9 cellular contexts compared by ENCODE assay signal in the genomic region with DNA sequence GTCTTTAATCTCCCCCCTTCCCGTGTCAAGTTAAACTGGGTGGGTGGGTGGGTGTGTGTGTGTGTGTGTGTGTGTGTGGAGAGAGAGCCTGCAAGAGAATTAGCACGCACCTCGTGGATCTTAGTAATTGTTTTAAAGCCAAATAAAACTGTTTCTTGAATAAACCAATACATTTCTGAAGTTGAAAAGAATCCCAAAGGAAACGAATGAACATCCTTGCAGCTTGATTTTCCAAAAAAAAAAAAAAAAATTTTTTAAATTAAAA. TPM values are rescaled to one million over a fixed set of nuclear protein-coding genes. Genes with fewer than 3 reads are reported as not detected.
A peak's percentile ranks its signal among the peaks of the same experiment; 100 is the strongest.
DNase-seq lines count a peak whose midpoint lies in the region; ATAC-seq, FAIRE-seq and TF ChIP-seq lines count a peak whose summit lies in the region.
"Had no signal": no experiment of that assay in that cellular context is flagged by ENCODE, and none has a peak within 500 bp of the region (broad histone marks: within the 10 kb centered on the region; RNA-seq: fewer than 3 reads in every experiment).

No MANE protein-coding gene starts in this region.

- H3K9me1 ChIP-seq in IMR-90 (ENCODE audit: insufficient read depth, low read length), result peaks cover 5% of the 10 kb centered on the region; the same call in 1 of the 2 replicates

- no peaks in the 10 kb centered on the region for H4K20me1 ChIP-seq in IMR-90 (ENCODE audit: insufficient read depth, low read length)

- POLR2A ChIA-PET in IMR-90 (lab: Charles Lee; ENCODE audit: unreplicated experiment), result interaction anchor here (0.6 to 0.9 kb wide), 4 partner anchors 10 to 737 kb away, joined by 3 to 9 read pairs (median 5); no protein-coding TSS in a partner anchor

- peak; percentile 30 for DNase-seq in IMR-90
- no peak for DNase-seq in brain microvascular endothelial cell
- DNase-seq in kidney, result no peak
- no peak for DNase-seq in UCSD-AML1 (lab: John Stamatoyannopoulos, UW; ENCODE audit: unreplicated experiment)
- no peak for DNase-seq in NCI-H524 treated with DMSO at 0.1 percent for 48 hours (lab: John Stamatoyannopoulos, UW)

- peak overlapping the region; percentile 97 for H3K27ac ChIP-seq in C4-2B
- H3K27ac ChIP-seq in IMR-90 (ENCODE audit: insufficient read depth, low read length), result peak overlapping the region; percentile 70
- H3K27ac ChIP-seq in brain microvascular endothelial cell, result peak overlapping the region; percentile 98
- peak overlapping the region in 1 of 2 donors; percentile 78 for H3K27ac ChIP-seq in kidney (ENCODE audit: low read depth in 2 of 2, low read length in 2 of 2)

- FAIRE-seq in kidney (lab: Jason Lieb, UNC), result no peak

- no TSS peak for BruUV-seq in IMR-90 (replicated peaks; lab: Mats Ljungman, UMichigan)

- H3K27me3 ChIP-seq in IMR-90 (ENCODE audit: control insufficient read depth, insufficient read depth, low read length) (no peaks in the 10 kb centered on the region), brain microvascular endothelial cell (replicated peaks) (no peaks in the 10 kb centered on the region), mucosa of stomach (ENCODE audit: control insufficient read depth, insufficient read depth, low read length) (no peaks in the 10 kb centered on the region)

- no peak overlapping the region for H3K23ac ChIP-seq in IMR-90 (ENCODE audit: low read depth, low read length)

- TF ChIP-seq RAD21 in IMR-90 (IDR thresholded peaks at IDR 0.05; ENCODE audit: low read length), result no peak

- dilution Hi-C loops in IMR-90 (cut with HindIII; ENCODE audit: low sequenced_read_pairs, unreplicated experiment), result no loop called here

- H2BK5ac ChIP-seq in IMR-90 (ENCODE audit: low read depth, low read length, poor library complexity, severe bottlenecking), result peak overlapping the region; percentile 66

- no peak for TF ChIP-seq CTCF in C4-2B (conservative IDR thresholded peaks at IDR 0.05)
- TF ChIP-seq CTCF in IMR-90 (conservative IDR thresholded peaks at IDR 0.05; ENCODE audit: low read depth, low read length), result no peak
- TF ChIP-seq CTCF in brain microvascular endothelial cell (IDR thresholded peaks at IDR 0.05; ENCODE audit: low read depth, low read length, missing control alignments), result no peak
- TF ChIP-seq CTCF in kidney (IDR thresholded peaks at IDR 0.05; ENCODE audit: borderline replicate concordance, extremely low read depth, insufficient read depth), result no peak

- H3K4me2 ChIP-seq in IMR-90 (ENCODE audit: low read depth, low read length), result peak overlapping the region; percentile 90

- H3K9ac ChIP-seq in IMR-90 (ENCODE audit: low read depth, low read length) (peak overlapping the region; percentile 75), mucosa of stomach (ENCODE audit: low read length) (peak overlapping the region; percentile 56), kidney (ENCODE audit: low read length in 2 of 2) (peak overlapping the region in 1 of 2 donors; percentile 5)

- H2AFZ ChIP-seq in IMR-90 (replicated peaks; ENCODE audit: low read length, poor library complexity), result no peak overlapping the region

- H2BK20ac ChIP-seq in IMR-90 (ENCODE audit: low read depth, low read length), result no peak overlapping the region

- in situ Hi-C loops in IMR-90 (cut with MboI; ENCODE audit: low sequenced_read_pairs), result no loop called here
- in situ Hi-C loops in brain microvascular endothelial cell (cut with HindIII; ENCODE audit: low pct_ligation_motif_present, low sequenced_read_pairs), result no loop called here

- H2BK120ac ChIP-seq in IMR-90 (ENCODE audit: low read depth, low read length), result no peak overlapping the region

- H3K14ac ChIP-seq in IMR-90 (replicated peaks; ENCODE audit: low read depth, low read length), result no peak overlapping the region

- H3K4me1 ChIP-seq in IMR-90 (ENCODE audit: control insufficient read depth, insufficient read depth, low read length) (peaks cover 5% of the 10 kb centered on the region), mucosa of stomach (ENCODE audit: control insufficient read depth, insufficient read depth, low read length) (no peaks in the 10 kb centered on the region), kidney (ENCODE audit: control insufficient read depth in 1 of 2, insufficient read depth in 1 of 2, low read depth in 1 of 2, low read length in 2 of 2) (peaks cover 3 to 13% of the 10 kb centered on the region in 2 donors)

- H3K18ac ChIP-seq in IMR-90 (ENCODE audit: low read depth, low read length), result peak overlapping the region; percentile 24; the same call in 1 of the 2 replicates

- H3K4me3 ChIP-seq in IMR-90 (ENCODE audit: insufficient read depth, low read depth, low read length), result peak overlapping the region; percentile 96
- H3K4me3 ChIP-seq in brain microvascular endothelial cell (ENCODE audit: low read depth, low read length), result peak overlapping the region; percentile 78
- H3K4me3 ChIP-seq in mucosa of stomach (ENCODE audit: low read length), result no peak overlapping the region
- H3K4me3 ChIP-seq in kidney (ENCODE audit: low read length in 2 of 2), result peak overlapping the region in 1 of 2 donors; percentile 42

- no peak for ATAC-seq in IMR-90 (ENCODE audit: low read depth)
- ATAC-seq in GM19023 (IDR thresholded peaks at IDR 0.05; ENCODE audit: unreplicated experiment), result no peak

- H3K36me3 ChIP-seq in IMR-90 (ENCODE audit: control insufficient read depth, insufficient read depth, low read length) (no peaks in the 10 kb centered on the region), brain microvascular endothelial cell (replicated peaks) (no peaks in the 10 kb centered on the region), mucosa of stomach (ENCODE audit: control insufficient read depth, insufficient read depth, low read length) (no peaks in the 10 kb centered on the region), kidney (ENCODE audit: control insufficient read depth in 1 of 2, insufficient read depth in 2 of 2, low read length in 2 of 2) (no peaks in the 10 kb centered on the region)

- H4K91ac ChIP-seq in IMR-90 (ENCODE audit: insufficient read depth, low read depth, low read length), result no peak overlapping the region

- CTCF ChIA-PET in IMR-90 (lab: Yijun Ruan, JAX), result interaction anchor here (0.6 kb wide), 1 partner anchor 108 kb away, joined by 5 read pairs; no protein-coding TSS in a partner anchor

- peak overlapping the region; percentile 45; the same call in 1 of the 2 replicates for H3K4ac ChIP-seq in IMR-90 (ENCODE audit: low read depth, low read length)

- H2AK9ac ChIP-seq in IMR-90 (replicated peaks; ENCODE audit: low read depth, low read length, poor library complexity), result no peak overlapping the region

- H4K5ac ChIP-seq in IMR-90 (ENCODE audit: low read depth, low read length), result no peak overlapping the region

- WGBS in IMR-90 (ENCODE audit: extremely low coverage in 2 of 2, insufficient read length in 1 of 2), 2 experiments, result no CpG with 5 or more reads among the region's 4 CpGs

- peak overlapping the region in 1 of 2 experiments; percentile 48; a peak in 1 of 4 replicates for H4K8ac ChIP-seq in IMR-90 (ENCODE audit: low read depth in 2 of 2, low read length in 2 of 2)

- H3K9me3 ChIP-seq in IMR-90 (ENCODE audit: control insufficient read depth, insufficient read depth, low read length) (no peaks in the 10 kb centered on the region), mucosa of stomach (ENCODE audit: control insufficient read depth, low read length) (no peaks in the 10 kb centered on the region), kidney (ENCODE audit: control insufficient read depth in 1 of 2, low read length in 2 of 2) (no peaks in the 10 kb centered on the region)

- no peak overlapping the region for H2BK15ac ChIP-seq in IMR-90 (ENCODE audit: low read depth, low read length)

- no peak overlapping the region for H2AK5ac ChIP-seq in IMR-90 (ENCODE audit: low read depth, low read length)

- peaks cover 7 to 31% of the 10 kb centered on the region in 2 experiments for H3K79me1 ChIP-seq in IMR-90 (ENCODE audit: low read depth in 1 of 2, low read length in 2 of 2)

- no peak for TF ChIP-seq POLR2A in IMR-90 (IDR thresholded peaks at IDR 0.05; ENCODE audit: low read depth, low read length)

- intact Hi-C loops in IMR-90 (cut with micrococcal nuclease) (no loop called here), kidney (cut with DNase I) (no loop called here)

- 0 out of 2 replicates have a peak overlapping the region, but pooled peaks have one; percentile 16 for H3K56ac ChIP-seq in IMR-90 (ENCODE audit: extremely low read depth, insufficient read depth, low read length)

TF ChIP-seq in IMR-90, 13 proteins besides CTCF, POLR2A, EP300 and RAD21 (continues in another document):
- TF ChIP-seq MAFK (IDR thresholded peaks at IDR 0.05; ENCODE audit: low read depth, low read length) (no peak), CHD1 (IDR thresholded peaks at IDR 0.05; ENCODE audit: low read depth, low read length) (no peak), MXI1 (IDR thresholded peaks at IDR 0.05; ENCODE audit: borderline replicate concordance, low read depth, low read length) (no peak), USF2 (IDR thresholded peaks at IDR 0.05; ENCODE audit: low read depth, low read length) (no peak), SMC3 (IDR thresholded peaks at IDR 0.05; ENCODE audit: low read depth, low read length) (no peak), FOS (IDR thresholded peaks at IDR 0.05; ENCODE audit: low read depth, low read length) (no peak), RFX5 (IDR thresholded peaks at IDR 0.05; ENCODE audit: low read depth, low read length) (no peak), CEBPB (IDR thresholded peaks at IDR 0.05; ENCODE audit: low read depth, low read length) (no peak)

RNA-seq across cellular contexts. Expression of gene BICRAL, which starts 0.4 kb away (rescaled TPM):
- total RNA-seq in IMR-90 (2012; rRNA removed) (4.7 and 6.1 TPM in 2 replicates), kidney (20.9 TPM)
- polyA plus RNA-seq in IMR-90 (2012; rRNA removed) (3.9 and 4.0 TPM in 2 replicates), kidney (ENCODE audit: insufficient read depth, low read depth, low replicate concordance) (2.7 TPM)
- polyA plus RNA-seq in IMR-90 (2012; cell fraction: cytosol; rRNA removed), result 1.3 and 1.7 TPM in 2 replicates
- polyA plus RNA-seq in IMR-90 (2012; cell fraction: nucleus; rRNA removed; ENCODE audit: low replicate concordance), result 3.4 and 9.8 TPM in 2 replicates

RNA-seq across cellular contexts. Expression of gene TBCC, which starts 35.6 kb away (rescaled TPM):
- total RNA-seq in IMR-90 (2012; rRNA removed) (32.6 and 33.9 TPM in 2 replicates), kidney (21.2 TPM)
- polyA plus RNA-seq in IMR-90 (2012; rRNA removed) (20.2 and 23.0 TPM in 2 replicates), kidney (ENCODE audit: insufficient read depth, low read depth, low replicate concordance) (17.6 TPM)
- 15.0 and 20.0 TPM in 2 replicates for polyA plus RNA-seq in IMR-90 (2012; cell fraction: cytosol; rRNA removed)
- polyA plus RNA-seq in IMR-90 (2012; cell fraction: nucleus; rRNA removed; ENCODE audit: low replicate concordance), result 8.4 and 10.7 TPM in 2 replicates

RNA-seq across cellular contexts. Expression of gene PRPH2, which starts 59.1 kb away (rescaled TPM):
- total RNA-seq in IMR-90 (2012; rRNA removed), result 0.83 and 1.1 TPM in 2 replicates
- 0.90 and 1.0 TPM in 2 replicates for polyA plus RNA-seq in IMR-90 (2012; rRNA removed)
- 0.52 and 0.59 TPM in 2 replicates for polyA plus RNA-seq in IMR-90 (2012; cell fraction: cytosol; rRNA removed)
- 1.2 and 1.9 TPM in 2 replicates for polyA plus RNA-seq in IMR-90 (2012; cell fraction: nucleus; rRNA removed; ENCODE audit: low replicate concordance)
- 1.6 TPM for total RNA-seq in kidney
- 0.75 TPM for polyA plus RNA-seq in kidney (ENCODE audit: insufficient read depth, low read depth, low replicate concordance)
- total RNA-seq: NCI-H460 had no signal
